30 cellular contexts compared by ENCODE assay signal in genomic region chr20:61296629-61297019, GRCh38. TPM values are rescaled to one million over a fixed set of nuclear protein-coding genes. Genes with fewer than 3 reads are reported as not detected.
"Had no signal": no experiment of that assay in that cellular context is flagged by ENCODE, and none has a peak within 500 bp of the region (broad histone marks: within the 10 kb centered on the region; RNA-seq: fewer than 3 reads in every experiment).

No MANE protein-coding gene starts in this region.

- H3K27ac Mint-ChIP-seq: activated CD4-positive, alpha-beta memory T cell treated with anti-CD3 and anti-CD28 coated beads, Interleukin-2, amount 10 ng/mL, durations not matched to agents 7 days and 5 days; activated CD8-positive, alpha-beta memory T cell treated with anti-CD3 and anti-CD28 coated beads, Interleukin-2, amount 10 ng/mL, durations not matched to agents 7 days and 5 days; activated naive CD4-positive, alpha-beta T cell treated with anti-CD3 and anti-CD28 coated beads, Interleukin-2, amount 10 ng/mL, durations not matched to agents 7 days and 5 days; activated naive CD8-positive, alpha-beta T cell; activated naive CD8-positive, alpha-beta T cell treated with anti-CD3 and anti-CD28 coated beads, Interleukin-2, amount 50 U/mL, for 24 hours had no signal

- H3K27ac ChIP-seq: brain microvascular endothelial cell, WERI-Rb-1 had no signal

- H3K9me3 Mint-ChIP-seq: activated naive CD8-positive, alpha-beta T cell treated with anti-CD3 and anti-CD28 coated beads, Interleukin-2, amount 50 U/mL, for 24 hours had no signal

- H3K27me3 ChIP-seq: brain microvascular endothelial cell had no signal

- H3K4me3 Mint-ChIP-seq: activated CD4-positive, alpha-beta memory T cell treated with anti-CD3 and anti-CD28 coated beads, Interleukin-2, amount 10 ng/mL, durations not matched to agents 7 days and 5 days; activated CD8-positive, alpha-beta memory T cell treated with anti-CD3 and anti-CD28 coated beads, Interleukin-2, amount 10 ng/mL, durations not matched to agents 7 days and 5 days; activated naive CD4-positive, alpha-beta T cell treated with anti-CD3 and anti-CD28 coated beads, Interleukin-2, amount 10 ng/mL, durations not matched to agents 7 days and 5 days; activated naive CD8-positive, alpha-beta T cell; activated naive CD8-positive, alpha-beta T cell treated with anti-CD3 and anti-CD28 coated beads, Interleukin-2, amount 50 U/mL, for 24 hours had no signal

- H3K27me3 Mint-ChIP-seq: activated CD4-positive, alpha-beta memory T cell treated with anti-CD3 and anti-CD28 coated beads, Interleukin-2, amount 10 ng/mL, durations not matched to agents 7 days and 5 days; activated CD8-positive, alpha-beta memory T cell treated with anti-CD3 and anti-CD28 coated beads, Interleukin-2, amount 10 ng/mL, durations not matched to agents 7 days and 5 days; activated naive CD4-positive, alpha-beta T cell treated with anti-CD3 and anti-CD28 coated beads, Interleukin-2, amount 10 ng/mL, durations not matched to agents 7 days and 5 days; activated naive CD8-positive, alpha-beta T cell; activated naive CD8-positive, alpha-beta T cell treated with anti-CD3 and anti-CD28 coated beads, Interleukin-2, amount 50 U/mL, for 24 hours had no signal

- ATAC-seq: activated CD8-positive, alpha-beta memory T cell treated with anti-CD3 and anti-CD28 coated beads, Interleukin-2, amount 10 ng/mL, durations not matched to agents 7 days and 5 days; activated naive CD8-positive, alpha-beta T cell treated with anti-CD3 and anti-CD28 coated beads, Interleukin-2, amount 50 U/mL, for 24 hours; Panc1; Right ventricle myocardium inferior had no signal

- DNase-seq: activated CD4-positive, alpha-beta memory T cell treated with anti-CD3 and anti-CD28 coated beads, Interleukin-2, amount 10 ng/mL, durations not matched to agents 7 days and 5 days; activated CD4-positive, alpha-beta T cell treated with anti-CD3 and anti-CD28 coated beads for 1 hour; activated CD4-positive, alpha-beta T cell treated with anti-CD3 and anti-CD28 coated beads for 48 hours; activated CD4-positive, CD25-positive, alpha-beta regulatory T cell; activated CD8-positive, alpha-beta memory T cell treated with anti-CD3 and anti-CD28 coated beads for 24 hours; activated CD8-positive, alpha-beta memory T cell treated with anti-CD3 and anti-CD28 coated beads, Interleukin-2, amount 10 ng/mL, durations not matched to agents 7 days and 5 days; activated CD8-positive, alpha-beta memory T cell treated with anti-CD3 and anti-CD28 coated beads, Interleukin-2, amount 50 U/mL, for 48 hours; activated effector memory CD4-positive, alpha-beta T cell treated with Interleukin-2 at 50 U/mL for 16 hours; activated naive CD4-positive, alpha-beta T cell treated with anti-CD3 and anti-CD28 coated beads, Interleukin-2, amount 10 ng/mL, durations not matched to agents 7 days and 5 days; activated naive CD8-positive, alpha-beta T cell treated with anti-CD3 and anti-CD28 coated beads, Interleukin-2, amount 50 U/mL, for 24 hours; activated T-cell treated with anti-CD3 and anti-CD28 coated beads, Interleukin-2, amount 50 U/mL, for 48 hours; anterior cingulate cortex; brain microvascular endothelial cell; central memory CD4-positive, alpha-beta T cell; Karpas-422; NCI-H1105; NCI-H1417 treated with DMSO at 0.1 percent for 48 hours; NCI-H1930; NCI-H2081 treated with DMSO at 0.1 percent for 48 hours; NCI-H524 treated with DMSO at 0.1 percent for 48 hours; SIG-M5; SW 1271; T-helper 1 cell; T-helper 2 cell; T-helper 9 cell; WERI-Rb-1 had no signal

- H3K4me1 Mint-ChIP-seq: activated CD4-positive, alpha-beta memory T cell treated with anti-CD3 and anti-CD28 coated beads, Interleukin-2, amount 10 ng/mL, durations not matched to agents 7 days and 5 days; activated CD8-positive, alpha-beta memory T cell treated with anti-CD3 and anti-CD28 coated beads, Interleukin-2, amount 10 ng/mL, durations not matched to agents 7 days and 5 days; activated naive CD4-positive, alpha-beta T cell treated with anti-CD3 and anti-CD28 coated beads, Interleukin-2, amount 10 ng/mL, durations not matched to agents 7 days and 5 days; activated naive CD8-positive, alpha-beta T cell treated with anti-CD3 and anti-CD28 coated beads, Interleukin-2, amount 50 U/mL, for 24 hours had no signal

- H3K36me3 ChIP-seq: brain microvascular endothelial cell, WERI-Rb-1 had no signal

- H3K36me3 Mint-ChIP-seq: activated CD8-positive, alpha-beta memory T cell treated with anti-CD3 and anti-CD28 coated beads, Interleukin-2, amount 10 ng/mL, durations not matched to agents 7 days and 5 days; activated naive CD4-positive, alpha-beta T cell treated with anti-CD3 and anti-CD28 coated beads, Interleukin-2, amount 10 ng/mL, durations not matched to agents 7 days and 5 days; activated naive CD8-positive, alpha-beta T cell had no signal

RNA-seq across cellular contexts. Expression of gene CDH4, which starts 44.6 kb away (rescaled TPM):
- total RNA-seq: NCI-H460 had no signal
